In the genomic region with DNA sequence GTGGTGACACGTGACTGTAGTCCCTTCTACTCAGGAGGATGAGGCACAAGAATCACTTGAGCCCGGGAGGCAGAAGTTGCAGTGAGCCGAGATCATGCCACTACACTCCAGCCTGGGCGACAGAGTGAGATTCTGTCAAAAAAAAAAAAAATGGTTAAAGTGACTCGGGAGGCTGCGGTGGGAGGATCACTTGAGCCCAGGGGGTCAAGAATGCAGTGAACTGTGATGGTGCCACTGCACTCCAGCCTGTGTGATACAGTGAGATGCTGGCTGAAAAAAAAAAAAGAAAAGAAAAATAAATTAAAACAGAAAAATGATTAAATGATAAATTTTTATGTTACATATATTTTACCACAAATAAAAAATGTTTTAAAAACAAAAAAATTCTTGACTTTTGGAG, we compare ENCODE assay signal across 19 cellular contexts.
"Had no signal": no experiment of that assay in that cellular context is flagged by ENCODE, and none has a peak within 500 bp of the region (broad histone marks: within the 10 kb centered on the region; RNA-seq: fewer than 3 reads in every experiment).

No MANE protein-coding gene starts in this region.

- H3K9me3 ChIP-seq: breast epithelium, spleen, transverse colon had no signal

- H3K4me1 ChIP-seq: breast epithelium, spleen, transverse colon had no signal

- H3K4me3 ChIP-seq: breast epithelium, spleen, transverse colon had no signal

- H3K27me3 ChIP-seq: breast epithelium, transverse colon had no signal

- ATAC-seq: activated CD4-positive, alpha-beta T cell treated with anti-CD3 and anti-CD28 coated beads for 36 hours; activated CD8-positive, alpha-beta memory T cell treated with anti-CD3 and anti-CD28 coated beads, Interleukin-2, amount 10 ng/mL, durations not matched to agents 7 days and 5 days; activated CD8-positive, alpha-beta T cell treated with anti-CD3 and anti-CD28 coated beads, Interleukin-2, amount 10 ng/mL, durations not matched to agents 7 days and 5 days; activated naive CD4-positive, alpha-beta T cell treated with anti-CD3 and anti-CD28 coated beads, Interleukin-2, amount 50 U/mL, for 72 hours; left colon; natural killer cell had no signal

- H3K36me3 ChIP-seq: breast epithelium, spleen, transverse colon had no signal

- H3K27ac ChIP-seq: breast epithelium, epithelial cell of prostate, spleen, transverse colon had no signal

- DNase-seq: activated CD4-positive, alpha-beta T cell treated with anti-CD3 and anti-CD28 coated beads for 36 hours; activated CD4-positive, CD25-positive, alpha-beta regulatory T cell; activated CD8-positive, alpha-beta memory T cell treated with anti-CD3 and anti-CD28 coated beads, Interleukin-2, amount 10 ng/mL, durations not matched to agents 7 days and 5 days; activated CD8-positive, alpha-beta T cell treated with anti-CD3 and anti-CD28 coated beads, Interleukin-2, amount 10 ng/mL, durations not matched to agents 7 days and 5 days; activated naive CD4-positive, alpha-beta T cell; activated T-cell treated with anti-CD3 and anti-CD28 coated beads, Interleukin-2, amount 50 U/mL, for 48 hours; central memory CD4-positive, alpha-beta T cell; left colon; natural killer cell; posterior cingulate gyrus; right cardiac atrium; spleen; stimulated activated CD4-positive, alpha-beta T cell treated with anti-CD3 and anti-CD28 coated beads, Interleukin-2, amount 100 ng/mL, for 48 hours; stimulated activated naive CD4-positive, alpha-beta T cell treated with Interleukin-2 at 50 U/mL for 16 hours; T-helper 2 cell; transverse colon had no signal
